In the genomic region with DNA sequence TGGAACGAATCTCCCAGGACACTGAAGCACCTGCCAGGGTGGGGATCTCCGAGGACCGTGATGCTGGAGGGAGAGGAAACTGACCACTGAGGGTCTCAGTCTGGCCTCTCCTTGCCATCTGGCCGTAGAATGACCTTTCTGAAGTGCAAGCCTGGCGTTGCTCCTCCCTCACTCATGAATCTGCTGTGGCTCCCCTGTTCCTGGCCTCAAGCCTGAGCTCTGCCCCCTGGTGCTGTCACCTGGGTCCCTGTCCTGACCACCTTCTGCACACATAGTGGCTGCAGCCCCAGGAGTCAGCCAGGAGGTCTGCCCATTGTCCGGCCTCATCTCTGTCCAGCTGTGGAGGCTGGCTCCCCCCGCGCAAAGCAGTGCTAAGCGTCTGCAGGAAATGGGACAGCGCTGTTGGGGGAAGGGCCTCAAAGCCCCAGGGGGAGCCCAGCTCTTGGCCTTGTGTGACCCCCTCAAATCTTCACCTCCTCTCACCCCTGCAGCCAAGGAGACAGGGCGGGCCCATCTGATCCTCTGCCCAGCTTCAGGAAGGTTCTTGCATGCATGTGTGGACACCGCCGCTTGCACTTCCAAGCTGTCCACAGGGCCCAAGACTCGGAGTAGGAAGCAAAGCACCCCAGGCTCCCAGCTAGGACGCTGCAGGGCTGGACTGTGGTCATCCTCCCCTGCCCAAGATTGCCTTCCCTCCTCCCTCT, we compare ENCODE assay signal across 18 cellular contexts.
DNase-seq lines count a peak whose midpoint lies in the region; ATAC-seq and TF ChIP-seq lines count a peak whose summit lies in the region.
"Had no signal": no experiment of that assay in that cellular context is flagged by ENCODE, and none has a peak within 500 bp of the region (broad histone marks: within the 10 kb centered on the region; RNA-seq: fewer than 3 reads in every experiment).

No MANE protein-coding gene starts in this region.

- no peak for TF ChIP-seq EP300 in sigmoid colon (IDR thresholded peaks at IDR 0.05)

- CTCF ChIA-PET in GM10248 (lab: Yijun Ruan, JAX): interaction anchor here (0.7 to 1.5 kb wide), 2 partner anchors 11 to 20 kb away, joined by 3 to 7 read pairs; no protein-coding TSS in a partner anchor

- WGBS in sigmoid colon, 2 donors: 82 to 84% methylated on average over 15 of the region's 15 CpGs

- DNase-seq in GM10248 (ENCODE audit: extremely low spot score) (peak; percentile 2), islet precursor cell (peak; percentile 60), sigmoid colon (peak; percentile 42), kidney glomerular epithelial cell (lab: John Stamatoyannopoulos, UW) (no peak)
- DNase-seq: Calu3; CD4-positive, alpha-beta T cell; DMS79; NCI-H1048; NCI-H1694; NCI-H345; NCI-H69; PC-3 had no signal

- TF ChIP-seq CTCF in GM10248 (IDR thresholded peaks at IDR 0.05; ENCODE audit: control extremely low read depth, extremely low read depth, low read depth, missing control alignments) (no peak), sigmoid colon (IDR thresholded peaks at IDR 0.05) (no peak)

- H3K9me3 ChIP-seq in sigmoid colon: no peaks in the 10 kb centered on the region

- H3K4me3 ChIP-seq in sigmoid colon: no peak overlapping the region
- H3K4me3 ChIP-seq: SK-N-MC had no signal

- POLR2A ChIA-PET in GM10248 (lab: Yijun Ruan, JAX): no interaction called here

- no peak for ATAC-seq in HG02759 (IDR thresholded peaks at IDR 0.05; ENCODE audit: unreplicated experiment)
- ATAC-seq in GM19324 (IDR thresholded peaks at IDR 0.05; ENCODE audit: low FRiP score, unreplicated experiment): no peak
- ATAC-seq in GM19023 (IDR thresholded peaks at IDR 0.05; ENCODE audit: unreplicated experiment): no peak
- ATAC-seq: PC-3, Right ventricle myocardium inferior had no signal

- TF ChIP-seq POLR2A in sigmoid colon (IDR thresholded peaks at IDR 0.05): no peak

- intact Hi-C loops in sigmoid colon (cut with DNase I): no loop called here

- H3K27ac ChIP-seq in sigmoid colon: no peak overlapping the region
- H3K27ac ChIP-seq: SK-N-MC had no signal

- peaks cover 0 to 40% (median 18%) of the 10 kb centered on the region in 3 donors for H3K27me3 ChIP-seq in sigmoid colon

- no peaks in the 10 kb centered on the region for H3K4me1 ChIP-seq in sigmoid colon

- no peaks in the 10 kb centered on the region for H3K36me3 ChIP-seq in sigmoid colon

TF ChIP-seq in PFSK-1, 5 proteins besides CTCF, POLR2A, EP300 and RAD21:
- TF ChIP-seq TAF1 (IDR thresholded peaks at IDR 0.05; ENCODE audit: borderline replicate concordance, insufficient read depth, low read length) (no peak), FOXP2 (optimal IDR thresholded peaks at IDR 0.05; ENCODE audit: borderline replicate concordance, extremely low read depth, extremely low read length, insufficient read depth) (peak; percentile 44), SIN3A (IDR thresholded peaks at IDR 0.05; ENCODE audit: borderline replicate concordance, insufficient read depth, low read length) (no peak), POLR2AphosphoS5 (IDR thresholded peaks at IDR 0.05; ENCODE audit: low read depth, low read length) (no peak)
- TF ChIP-seq, protein P1, sequence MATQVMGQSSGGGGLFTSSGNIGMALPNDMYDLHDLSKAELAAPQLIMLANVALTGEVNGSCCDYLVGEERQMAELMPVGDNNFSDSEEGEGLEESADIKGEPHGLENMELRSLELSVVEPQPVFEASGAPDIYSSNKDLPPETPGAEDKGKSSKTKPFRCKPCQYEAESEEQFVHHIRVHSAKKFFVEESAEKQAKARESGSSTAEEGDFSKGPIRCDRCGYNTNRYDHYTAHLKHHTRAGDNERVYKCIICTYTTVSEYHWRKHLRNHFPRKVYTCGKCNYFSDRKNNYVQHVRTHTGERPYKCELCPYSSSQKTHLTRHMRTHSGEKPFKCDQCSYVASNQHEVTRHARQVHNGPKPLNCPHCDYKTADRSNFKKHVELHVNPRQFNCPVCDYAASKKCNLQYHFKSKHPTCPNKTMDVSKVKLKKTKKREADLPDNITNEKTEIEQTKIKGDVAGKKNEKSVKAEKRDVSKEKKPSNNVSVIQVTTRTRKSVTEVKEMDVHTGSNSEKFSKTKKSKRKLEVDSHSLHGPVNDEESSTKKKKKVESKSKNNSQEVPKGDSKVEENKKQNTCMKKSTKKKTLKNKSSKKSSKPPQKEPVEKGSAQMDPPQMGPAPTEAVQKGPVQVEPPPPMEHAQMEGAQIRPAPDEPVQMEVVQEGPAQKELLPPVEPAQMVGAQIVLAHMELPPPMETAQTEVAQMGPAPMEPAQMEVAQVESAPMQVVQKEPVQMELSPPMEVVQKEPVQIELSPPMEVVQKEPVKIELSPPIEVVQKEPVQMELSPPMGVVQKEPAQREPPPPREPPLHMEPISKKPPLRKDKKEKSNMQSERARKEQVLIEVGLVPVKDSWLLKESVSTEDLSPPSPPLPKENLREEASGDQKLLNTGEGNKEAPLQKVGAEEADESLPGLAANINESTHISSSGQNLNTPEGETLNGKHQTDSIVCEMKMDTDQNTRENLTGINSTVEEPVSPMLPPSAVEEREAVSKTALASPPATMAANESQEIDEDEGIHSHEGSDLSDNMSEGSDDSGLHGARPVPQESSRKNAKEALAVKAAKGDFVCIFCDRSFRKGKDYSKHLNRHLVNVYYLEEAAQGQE (IDR thresholded peaks at IDR 0.05; ENCODE audit: insufficient read depth in 1 of 2, low read depth in 2 of 2, low read length in 2 of 2): 0 out of 4 replicates have a peak, but pooled peaks of 1 of the 2 experiments have one; percentile 11
